1 cellular context compared by ENCODE assay signal in the genomic region with DNA sequence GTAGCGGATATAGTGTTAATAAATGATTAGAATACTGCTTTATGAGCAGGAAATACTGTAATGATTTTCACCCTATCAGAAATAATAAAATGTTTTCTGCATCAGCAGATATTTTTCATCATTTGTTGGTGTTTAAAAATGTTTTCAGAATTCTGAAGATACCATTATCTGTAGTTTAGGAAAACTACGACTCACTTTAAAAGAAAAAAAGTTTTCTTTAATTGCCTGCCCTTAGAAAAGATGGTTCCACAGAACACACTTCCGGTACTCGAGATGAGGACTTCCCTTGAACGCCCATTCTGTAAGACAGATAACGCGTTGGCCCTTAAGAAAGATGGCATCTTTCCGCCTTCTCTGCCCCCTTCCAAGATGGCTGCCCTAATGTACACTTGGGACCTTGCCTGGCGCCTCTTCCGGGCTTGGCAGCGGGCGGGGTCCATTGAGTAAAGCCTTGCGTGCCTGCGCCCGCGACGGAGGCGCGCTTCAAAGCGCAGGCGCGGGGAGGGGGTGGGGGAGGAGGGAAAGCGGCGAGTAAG.
TF ChIP-seq lines count a peak whose summit lies in the region.

A gene with protein sequence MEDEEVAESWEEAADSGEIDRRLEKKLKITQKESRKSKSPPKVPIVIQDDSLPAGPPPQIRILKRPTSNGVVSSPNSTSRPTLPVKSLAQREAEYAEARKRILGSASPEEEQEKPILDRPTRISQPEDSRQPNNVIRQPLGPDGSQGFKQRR (plus strand): TSS at position 521 of the 536 bp plus-strand sequence. CDS start 16 bp downstream, outside the sequence.

TF ChIP-seq in GM12878, 131 proteins besides CTCF, POLR2A, EP300 and RAD21 (continued from another document):
- TF ChIP-seq, protein P1, sequence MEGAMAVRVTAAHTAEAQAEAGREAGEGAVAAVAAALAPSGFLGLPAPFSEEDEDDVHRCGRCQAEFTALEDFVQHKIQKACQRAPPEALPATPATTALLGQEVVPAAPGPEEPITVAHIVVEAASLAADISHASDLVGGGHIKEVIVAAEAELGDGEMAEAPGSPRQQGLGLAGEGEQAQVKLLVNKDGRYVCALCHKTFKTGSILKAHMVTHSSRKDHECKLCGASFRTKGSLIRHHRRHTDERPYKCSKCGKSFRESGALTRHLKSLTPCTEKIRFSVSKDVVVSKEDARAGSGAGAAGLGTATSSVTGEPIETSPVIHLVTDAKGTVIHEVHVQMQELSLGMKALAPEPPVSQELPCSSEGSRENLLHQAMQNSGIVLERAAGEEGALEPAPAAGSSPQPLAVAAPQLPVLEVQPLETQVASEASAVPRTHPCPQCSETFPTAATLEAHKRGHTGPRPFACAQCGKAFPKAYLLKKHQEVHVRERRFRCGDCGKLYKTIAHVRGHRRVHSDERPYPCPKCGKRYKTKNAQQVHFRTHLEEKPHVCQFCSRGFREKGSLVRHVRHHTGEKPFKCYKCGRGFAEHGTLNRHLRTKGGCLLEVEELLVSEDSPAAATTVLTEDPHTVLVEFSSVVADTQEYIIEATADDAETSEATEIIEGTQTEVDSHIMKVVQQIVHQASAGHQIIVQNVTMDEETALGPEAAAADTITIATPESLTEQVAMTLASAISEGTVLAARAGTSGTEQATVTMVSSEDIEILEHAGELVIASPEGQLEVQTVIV (IDR thresholded peaks at IDR 0.05; ENCODE audit: borderline replicate concordance, partially characterized antibody) = peak; percentile 83
- TF ChIP-seq, protein P2, sequence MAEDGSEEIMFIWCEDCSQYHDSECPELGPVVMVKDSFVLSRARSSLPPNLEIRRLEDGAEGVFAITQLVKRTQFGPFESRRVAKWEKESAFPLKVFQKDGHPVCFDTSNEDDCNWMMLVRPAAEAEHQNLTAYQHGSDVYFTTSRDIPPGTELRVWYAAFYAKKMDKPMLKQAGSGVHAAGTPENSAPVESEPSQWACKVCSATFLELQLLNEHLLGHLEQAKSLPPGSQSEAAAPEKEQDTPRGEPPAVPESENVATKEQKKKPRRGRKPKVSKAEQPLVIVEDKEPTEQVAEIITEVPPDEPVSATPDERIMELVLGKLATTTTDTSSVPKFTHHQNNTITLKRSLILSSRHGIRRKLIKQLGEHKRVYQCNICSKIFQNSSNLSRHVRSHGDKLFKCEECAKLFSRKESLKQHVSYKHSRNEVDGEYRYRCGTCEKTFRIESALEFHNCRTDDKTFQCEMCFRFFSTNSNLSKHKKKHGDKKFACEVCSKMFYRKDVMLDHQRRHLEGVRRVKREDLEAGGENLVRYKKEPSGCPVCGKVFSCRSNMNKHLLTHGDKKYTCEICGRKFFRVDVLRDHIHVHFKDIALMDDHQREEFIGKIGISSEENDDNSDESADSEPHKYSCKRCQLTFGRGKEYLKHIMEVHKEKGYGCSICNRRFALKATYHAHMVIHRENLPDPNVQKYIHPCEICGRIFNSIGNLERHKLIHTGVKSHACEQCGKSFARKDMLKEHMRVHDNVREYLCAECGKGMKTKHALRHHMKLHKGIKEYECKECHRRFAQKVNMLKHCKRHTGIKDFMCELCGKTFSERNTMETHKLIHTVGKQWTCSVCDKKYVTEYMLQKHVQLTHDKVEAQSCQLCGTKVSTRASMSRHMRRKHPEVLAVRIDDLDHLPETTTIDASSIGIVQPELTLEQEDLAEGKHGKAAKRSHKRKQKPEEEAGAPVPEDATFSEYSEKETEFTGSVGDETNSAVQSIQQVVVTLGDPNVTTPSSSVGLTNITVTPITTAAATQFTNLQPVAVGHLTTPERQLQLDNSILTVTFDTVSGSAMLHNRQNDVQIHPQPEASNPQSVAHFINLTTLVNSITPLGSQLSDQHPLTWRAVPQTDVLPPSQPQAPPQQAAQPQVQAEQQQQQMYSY (CRISPR knock-in tag; IDR thresholded peaks at IDR 0.05) = no peak
- no peak for TF ChIP-seq ASH2L (IDR thresholded peaks at IDR 0.05; ENCODE audit: borderline replicate concordance, low read depth)
- TF ChIP-seq MEF2B (IDR thresholded peaks at IDR 0.05; ENCODE audit: partially characterized antibody, poor library complexity, severe bottlenecking) = no peak
- TF ChIP-seq PAX5 (IDR thresholded peaks at IDR 0.05; ENCODE audit: borderline replicate concordance, low read depth, low read length) = no peak
- no peak for TF ChIP-seq EED (IDR thresholded peaks at IDR 0.05; ENCODE audit: low read depth)
- TF ChIP-seq, protein P3, sequence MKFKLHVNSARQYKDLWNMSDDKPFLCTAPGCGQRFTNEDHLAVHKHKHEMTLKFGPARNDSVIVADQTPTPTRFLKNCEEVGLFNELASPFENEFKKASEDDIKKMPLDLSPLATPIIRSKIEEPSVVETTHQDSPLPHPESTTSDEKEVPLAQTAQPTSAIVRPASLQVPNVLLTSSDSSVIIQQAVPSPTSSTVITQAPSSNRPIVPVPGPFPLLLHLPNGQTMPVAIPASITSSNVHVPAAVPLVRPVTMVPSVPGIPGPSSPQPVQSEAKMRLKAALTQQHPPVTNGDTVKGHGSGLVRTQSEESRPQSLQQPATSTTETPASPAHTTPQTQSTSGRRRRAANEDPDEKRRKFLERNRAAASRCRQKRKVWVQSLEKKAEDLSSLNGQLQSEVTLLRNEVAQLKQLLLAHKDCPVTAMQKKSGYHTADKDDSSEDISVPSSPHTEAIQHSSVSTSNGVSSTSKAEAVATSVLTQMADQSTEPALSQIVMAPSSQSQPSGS (IDR thresholded peaks at IDR 0.05; ENCODE audit: low read length) = no peak
- no peak for TF ChIP-seq BRCA1 (IDR thresholded peaks at IDR 0.05; ENCODE audit: low read depth, low read length)
- TF ChIP-seq CREM (IDR thresholded peaks at IDR 0.05; ENCODE audit: low read depth) = peak; percentile 76
- TF ChIP-seq JUND (IDR thresholded peaks at IDR 0.05; ENCODE audit: low read depth, low read length) = no peak
- TF ChIP-seq, protein P4, sequence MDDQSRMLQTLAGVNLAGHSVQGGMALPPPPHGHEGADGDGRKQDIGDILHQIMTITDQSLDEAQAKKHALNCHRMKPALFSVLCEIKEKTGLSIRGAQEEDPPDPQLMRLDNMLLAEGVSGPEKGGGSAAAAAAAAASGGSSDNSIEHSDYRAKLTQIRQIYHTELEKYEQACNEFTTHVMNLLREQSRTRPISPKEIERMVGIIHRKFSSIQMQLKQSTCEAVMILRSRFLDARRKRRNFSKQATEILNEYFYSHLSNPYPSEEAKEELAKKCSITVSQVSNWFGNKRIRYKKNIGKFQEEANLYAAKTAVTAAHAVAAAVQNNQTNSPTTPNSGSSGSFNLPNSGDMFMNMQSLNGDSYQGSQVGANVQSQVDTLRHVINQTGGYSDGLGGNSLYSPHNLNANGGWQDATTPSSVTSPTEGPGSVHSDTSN (IDR thresholded peaks at IDR 0.05; ENCODE audit: insufficient replicate concordance, low read depth, low read length) = no peak
